ENCODE assay signal across 2 cellular contexts in genomic region chr22:37610480-37611148, GRCh38.
TF ChIP-seq lines count a peak whose summit lies in the region.

No MANE protein-coding gene starts in this region.

TF ChIP-seq in SK-N-SH, 30 proteins besides CTCF, POLR2A, EP300 and RAD21 (continued from another document):
- no peak for TF ChIP-seq USF1 (IDR thresholded peaks at IDR 0.05; ENCODE audit: borderline replicate concordance, low read depth)
- TF ChIP-seq, protein P1, sequence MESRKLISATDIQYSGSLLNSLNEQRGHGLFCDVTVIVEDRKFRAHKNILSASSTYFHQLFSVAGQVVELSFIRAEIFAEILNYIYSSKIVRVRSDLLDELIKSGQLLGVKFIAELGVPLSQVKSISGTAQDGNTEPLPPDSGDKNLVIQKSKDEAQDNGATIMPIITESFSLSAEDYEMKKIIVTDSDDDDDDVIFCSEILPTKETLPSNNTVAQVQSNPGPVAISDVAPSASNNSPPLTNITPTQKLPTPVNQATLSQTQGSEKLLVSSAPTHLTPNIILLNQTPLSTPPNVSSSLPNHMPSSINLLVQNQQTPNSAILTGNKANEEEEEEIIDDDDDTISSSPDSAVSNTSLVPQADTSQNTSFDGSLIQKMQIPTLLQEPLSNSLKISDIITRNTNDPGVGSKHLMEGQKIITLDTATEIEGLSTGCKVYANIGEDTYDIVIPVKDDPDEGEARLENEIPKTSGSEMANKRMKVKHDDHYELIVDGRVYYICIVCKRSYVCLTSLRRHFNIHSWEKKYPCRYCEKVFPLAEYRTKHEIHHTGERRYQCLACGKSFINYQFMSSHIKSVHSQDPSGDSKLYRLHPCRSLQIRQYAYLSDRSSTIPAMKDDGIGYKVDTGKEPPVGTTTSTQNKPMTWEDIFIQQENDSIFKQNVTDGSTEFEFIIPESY (IDR thresholded peaks at IDR 0.05; ENCODE audit: borderline replicate concordance, low read depth) = no peak
- no peak for TF ChIP-seq MEF2A (IDR thresholded peaks at IDR 0.05; ENCODE audit: borderline replicate concordance, low read depth)
- TF ChIP-seq RXRA (IDR thresholded peaks at IDR 0.05; ENCODE audit: borderline replicate concordance, low read depth) = no peak
- no peak for TF ChIP-seq NRF1 (IDR thresholded peaks at IDR 0.05; ENCODE audit: low read depth, low read length)

TF ChIP-seq in SK-N-SH treated with all-trans-retinoic acid at 6 μM for 48 hours, 23 proteins besides CTCF, POLR2A, EP300 and RAD21 (continued from another document):
- TF ChIP-seq, protein P2, sequence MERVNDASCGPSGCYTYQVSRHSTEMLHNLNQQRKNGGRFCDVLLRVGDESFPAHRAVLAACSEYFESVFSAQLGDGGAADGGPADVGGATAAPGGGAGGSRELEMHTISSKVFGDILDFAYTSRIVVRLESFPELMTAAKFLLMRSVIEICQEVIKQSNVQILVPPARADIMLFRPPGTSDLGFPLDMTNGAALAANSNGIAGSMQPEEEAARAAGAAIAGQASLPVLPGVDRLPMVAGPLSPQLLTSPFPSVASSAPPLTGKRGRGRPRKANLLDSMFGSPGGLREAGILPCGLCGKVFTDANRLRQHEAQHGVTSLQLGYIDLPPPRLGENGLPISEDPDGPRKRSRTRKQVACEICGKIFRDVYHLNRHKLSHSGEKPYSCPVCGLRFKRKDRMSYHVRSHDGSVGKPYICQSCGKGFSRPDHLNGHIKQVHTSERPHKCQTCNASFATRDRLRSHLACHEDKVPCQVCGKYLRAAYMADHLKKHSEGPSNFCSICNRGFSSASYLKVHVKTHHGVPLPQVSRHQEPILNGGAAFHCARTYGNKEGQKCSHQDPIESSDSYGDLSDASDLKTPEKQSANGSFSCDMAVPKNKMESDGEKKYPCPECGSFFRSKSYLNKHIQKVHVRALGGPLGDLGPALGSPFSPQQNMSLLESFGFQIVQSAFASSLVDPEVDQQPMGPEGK (CRISPR knock-in tag; IDR thresholded peaks at IDR 0.05; ENCODE audit: borderline replicate concordance) = no peak
- TF ChIP-seq ISL1 (CRISPR knock-in tag; IDR thresholded peaks at IDR 0.05) = no peak
- TF ChIP-seq, protein P3, sequence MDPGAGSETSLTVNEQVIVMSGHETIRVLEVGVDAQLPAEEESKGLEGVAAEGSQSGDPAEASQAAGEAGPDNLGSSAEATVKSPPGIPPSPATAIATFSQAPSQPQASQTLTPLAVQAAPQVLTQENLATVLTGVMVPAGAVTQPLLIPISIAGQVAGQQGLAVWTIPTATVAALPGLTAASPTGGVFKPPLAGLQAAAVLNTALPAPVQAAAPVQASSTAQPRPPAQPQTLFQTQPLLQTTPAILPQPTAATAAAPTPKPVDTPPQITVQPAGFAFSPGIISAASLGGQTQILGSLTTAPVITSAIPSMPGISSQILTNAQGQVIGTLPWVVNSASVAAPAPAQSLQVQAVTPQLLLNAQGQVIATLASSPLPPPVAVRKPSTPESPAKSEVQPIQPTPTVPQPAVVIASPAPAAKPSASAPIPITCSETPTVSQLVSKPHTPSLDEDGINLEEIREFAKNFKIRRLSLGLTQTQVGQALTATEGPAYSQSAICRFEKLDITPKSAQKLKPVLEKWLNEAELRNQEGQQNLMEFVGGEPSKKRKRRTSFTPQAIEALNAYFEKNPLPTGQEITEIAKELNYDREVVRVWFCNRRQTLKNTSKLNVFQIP (CRISPR knock-in tag; IDR thresholded peaks at IDR 0.05; ENCODE audit: borderline replicate concordance, low read depth) = no peak
- TF ChIP-seq GLIS3 (CRISPR knock-in tag; IDR thresholded peaks at IDR 0.05) = no peak
- TF ChIP-seq ESRRG (CRISPR knock-in tag; IDR thresholded peaks at IDR 0.05) = no peak
- no peak for TF ChIP-seq ZNF565 (CRISPR knock-in tag; conservative IDR thresholded peaks at IDR 0.05; ENCODE audit: low read depth)
- no peak for TF ChIP-seq ZFP30 (CRISPR knock-in tag; IDR thresholded peaks at IDR 0.05)
- TF ChIP-seq TCF4 (CRISPR knock-in tag; IDR thresholded peaks at IDR 0.05; ENCODE audit: borderline replicate concordance) = no peak
- no peak for TF ChIP-seq ZC3H10 (CRISPR knock-in tag; IDR thresholded peaks at IDR 0.05)
- no peak for TF ChIP-seq SNAI2 (CRISPR knock-in tag; IDR thresholded peaks at IDR 0.05)
- TF ChIP-seq OSR1 (CRISPR knock-in tag; IDR thresholded peaks at IDR 0.05) = no peak
